Comparison of ENCODE assay signal across 8 cellular contexts in the genomic region with DNA sequence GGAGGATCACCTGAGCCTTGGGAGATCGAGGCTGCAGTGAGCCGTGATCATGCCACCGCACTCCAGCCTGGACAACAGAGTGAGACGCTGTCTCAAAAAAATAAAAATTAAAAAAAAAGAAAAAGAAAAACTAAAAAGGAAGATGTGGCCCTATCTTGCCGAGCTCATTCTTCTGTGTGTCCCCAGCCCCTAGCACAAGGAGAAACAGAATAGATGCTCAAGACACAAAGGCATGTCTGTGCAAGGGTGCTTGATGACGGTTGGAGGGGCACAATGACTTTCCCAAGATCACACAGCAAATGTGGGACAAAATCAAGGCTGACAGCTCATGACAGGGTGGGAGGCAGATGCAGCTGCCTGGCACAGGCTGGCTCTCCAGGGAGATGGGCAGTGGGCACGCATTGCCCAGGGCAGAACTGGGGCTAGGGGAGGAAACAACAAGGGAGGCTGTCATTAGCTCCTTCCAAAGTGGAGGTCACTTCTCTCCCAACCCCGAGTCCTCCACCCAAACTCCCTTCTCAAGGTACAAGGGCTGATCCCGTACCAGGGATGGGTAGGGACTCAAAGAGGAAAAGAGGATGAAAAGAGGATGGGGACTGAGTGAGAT. TPM values are rescaled to one million over a fixed set of nuclear protein-coding genes. Genes with fewer than 3 reads are reported as not detected.
DNase-seq lines count a peak whose midpoint lies in the region; ATAC-seq and TF ChIP-seq lines count a peak whose summit lies in the region.

No MANE protein-coding gene starts in this region.

- H3K27ac Mint-ChIP-seq in Caco-2 (ENCODE audit: unreplicated experiment), result peak overlapping the region; percentile 97

- H2BK5ac ChIP-seq in trophoblast cell (ENCODE audit: low read depth, low read length, poor library complexity), result no peak overlapping the region

- no peaks in the 10 kb centered on the region for H3K9me3 Mint-ChIP-seq in Caco-2 (ENCODE audit: unreplicated experiment)

- H3K23ac ChIP-seq in trophoblast cell (ENCODE audit: low read length), result no peak overlapping the region

- no peaks in the 10 kb centered on the region for H3K27me3 Mint-ChIP-seq in Caco-2 (ENCODE audit: insufficient read depth, unreplicated experiment)

- no peak overlapping the region for H3K18ac ChIP-seq in trophoblast cell (ENCODE audit: low read length)

- H3K27me3 ChIP-seq in Caco-2 (replicated peaks; ENCODE audit: control insufficient read depth, insufficient read depth, low read length) (no peaks in the 10 kb centered on the region), SJCRH30 (no peaks in the 10 kb centered on the region), esophagus (ENCODE audit: control insufficient read depth in 1 of 2, insufficient read depth in 2 of 2, low read length in 2 of 2) (no peaks in the 10 kb centered on the region), trophoblast cell (ENCODE audit: insufficient read depth, low read length) (no peaks in the 10 kb centered on the region)

- peak overlapping the region; percentile 96 for H3K4me3 ChIP-seq in Caco-2 (ENCODE audit: low read depth, low read length)
- H3K4me3 ChIP-seq in SJCRH30, result peak overlapping the region; percentile 67
- peak overlapping the region in 1 of 2 donors; percentile 56 for H3K4me3 ChIP-seq in esophagus (ENCODE audit: low read depth in 1 of 2, low read length in 2 of 2)
- H3K4me3 ChIP-seq in trophoblast cell (ENCODE audit: low read depth, low read length), result no peak overlapping the region

- H4K8ac ChIP-seq in trophoblast cell (ENCODE audit: low read depth, low read length), result no peak overlapping the region

- H3K4me1 Mint-ChIP-seq in Caco-2 (ENCODE audit: low read depth, unreplicated experiment), result peaks cover 19% of the 10 kb centered on the region

- peaks cover 5% of the 10 kb centered on the region for H3K79me2 ChIP-seq in trophoblast cell (ENCODE audit: control insufficient read depth, insufficient read depth, low read length, poor library complexity)

- intact Hi-C loops in Caco-2 (cut with micrococcal nuclease; ENCODE audit: unreplicated experiment), result no loop called here

- peak overlapping the region; percentile 98 for H3K4me3 Mint-ChIP-seq in Caco-2 (ENCODE audit: unreplicated experiment)

- POLR2A ChIA-PET in Caco-2 (lab: Charles Lee), result interaction anchor here (0.6 to 2.1 kb wide), 4 partner anchors 9 to 26 kb away, joined by 4 to 15 read pairs (median 6); no protein-coding TSS in a partner anchor

- H3K9ac ChIP-seq in trophoblast cell (ENCODE audit: low read length), result no peak overlapping the region

- H2AFZ ChIP-seq in trophoblast cell (ENCODE audit: insufficient read depth, low read length, poor library complexity), result peak overlapping the region; percentile 6

- no peak overlapping the region for H3K14ac ChIP-seq in trophoblast cell (ENCODE audit: low read length)

- H3K36me3 Mint-ChIP-seq in Caco-2 (ENCODE audit: insufficient read depth, unreplicated experiment), result peaks cover 24% of the 10 kb centered on the region

- H3K4ac ChIP-seq in trophoblast cell (ENCODE audit: low read depth, low read length), result no peak overlapping the region

- peaks cover 11% of the 10 kb centered on the region for H3K79me1 ChIP-seq in trophoblast cell (ENCODE audit: low read length)

- H2BK120ac ChIP-seq in trophoblast cell (ENCODE audit: insufficient read depth, low read length, poor library complexity), result no peak overlapping the region

- H2AK5ac ChIP-seq in trophoblast cell (ENCODE audit: low read length), result no peak overlapping the region

- H4K91ac ChIP-seq in trophoblast cell (ENCODE audit: low read depth, low read length), result no peak overlapping the region

- H3K36me3 ChIP-seq in Caco-2 (ENCODE audit: control insufficient read depth, insufficient read depth, low read length) (peaks cover 1% of the 10 kb centered on the region; the same call in 1 of the 2 replicates), SJCRH30 (no peaks in the 10 kb centered on the region), esophagus (ENCODE audit: control insufficient read depth in 2 of 2, insufficient read depth in 2 of 2, low read length in 1 of 2) (no peaks in the 10 kb centered on the region), trophoblast cell (ENCODE audit: control insufficient read depth in 1 of 2, insufficient read depth in 2 of 2, low read length in 2 of 2) (peaks cover 4 to 6% of the 10 kb centered on the region in 2 experiments)

- H2BK12ac ChIP-seq in trophoblast cell (ENCODE audit: low read length), result no peak overlapping the region

- no peak overlapping the region for H4K12ac ChIP-seq in trophoblast cell (ENCODE audit: low read depth, low read length)

- WGBS in esophagus, 2 donors, result 67 to 71% methylated on average over 9 of the region's 9 CpGs
- WGBS in trophoblast cell (ENCODE audit: extremely low coverage, insufficient coverage, insufficient read length), result no CpG with 5 or more reads among the region's 9 CpGs

- DNase-seq in Caco-2, result no peak
- no peak for DNase-seq in SJCRH30
- DNase-seq in trophoblast cell, result no peak
- DNase-seq in NCI-H2081 treated with DMSO at 0.1 percent for 48 hours (lab: John Stamatoyannopoulos, UW), result no peak
- DNase-seq in NCI-H345 treated with DMSO at 0.1 percent for 48 hours (lab: John Stamatoyannopoulos, UW; ENCODE audit: unreplicated experiment), result no peak
- DNase-seq in NOMO-1 treated with DMSO at 0.1 percent for 48 hours (lab: John Stamatoyannopoulos, UW; ENCODE audit: unreplicated experiment), result no peak

- no TSS peak for BruUV-seq in Caco-2 (replicated peaks; lab: Mats Ljungman, UMichigan)

- H3K4me2 ChIP-seq in trophoblast cell (ENCODE audit: low read length), result peak overlapping the region; percentile 81

- no peak for ATAC-seq in HG02973 (IDR thresholded peaks at IDR 0.05; ENCODE audit: unreplicated experiment)

- CTCF ChIA-PET in Caco-2 (lab: Charles Lee), result interaction anchor here (0.6 to 2.9 kb wide), 3 partner anchors 16 to 85 kb away, joined by 3 to 24 read pairs (median 3); no protein-coding TSS in a partner anchor

- peak overlapping the region; percentile 90; the same call in 1 of the 2 replicates for H3K27ac ChIP-seq in SJCRH30
- peak overlapping the region; percentile 5 to 80 for H3K27ac ChIP-seq in esophagus (ENCODE audit: low read depth in 2 of 2, low read length in 1 of 2)
- H3K27ac ChIP-seq in trophoblast cell (ENCODE audit: low read depth, low read length), result no peak overlapping the region

- H3K4me1 ChIP-seq in Caco-2, result peaks cover 16% of the 10 kb centered on the region
- H3K4me1 ChIP-seq in SJCRH30, result peaks cover 6% of the 10 kb centered on the region; the same call in 1 of the 2 replicates
- H3K4me1 ChIP-seq in esophagus (ENCODE audit: control insufficient read depth in 2 of 2, insufficient read depth in 2 of 2, low read length in 1 of 2), result peaks cover 0 to 5% of the 10 kb centered on the region in 2 donors
- peaks cover 0 to 6% of the 10 kb centered on the region in 2 experiments for H3K4me1 ChIP-seq in trophoblast cell (ENCODE audit: control insufficient read depth in 1 of 2, insufficient read depth in 2 of 2, low read length in 2 of 2)

- TF ChIP-seq CTCF in Caco-2 (IDR thresholded peaks at IDR 0.05; ENCODE audit: insufficient read depth in 1 of 2, low read depth in 1 of 2, low read length in 1 of 2, severe bottlenecking in 1 of 2, unreplicated experiment in 1 of 2), result no peak

- H3K9me3 ChIP-seq in Caco-2, result no peaks in the 10 kb centered on the region
- H3K9me3 ChIP-seq in SJCRH30 (replicated peaks), result no peaks in the 10 kb centered on the region
- peaks cover 5 to 6% of the 10 kb centered on the region in 2 donors for H3K9me3 ChIP-seq in esophagus (ENCODE audit: control insufficient read depth in 2 of 2, insufficient read depth in 1 of 2, low read depth in 1 of 2, low read length in 1 of 2)
- H3K9me3 ChIP-seq in trophoblast cell (ENCODE audit: insufficient read depth, low read depth, low read length), result no peaks in the 10 kb centered on the region

RNA-seq across cellular contexts. Expression of gene NRSN2, which starts 0.8 kb away (rescaled TPM):
- total RNA-seq in Caco-2 (2022), result 24.6 and 27.5 TPM in 2 replicates
- 13.2 and 14.9 TPM in 2 replicates for total RNA-seq in SJCRH30 (2014; rRNA removed; shearing (Covaris generic))
- 1 to 10 TPM; 6.0 to 6.1 TPM for polyA plus RNA-seq in esophagus
- 26.5 and 26.8 TPM in 2 replicates for polyA plus RNA-seq in trophoblast cell (2013)

RNA-seq across cellular contexts. Expression of gene SOX12, which starts 20.8 kb away (rescaled TPM):
- total RNA-seq in Caco-2 (2022), result 13.9 and 14.7 TPM in 2 replicates
- 12.7 TPM in 2 replicates for total RNA-seq in SJCRH30 (2014; rRNA removed; shearing (Covaris generic))
- 1 to 10 TPM; 2.2 to 2.4 TPM for polyA plus RNA-seq in esophagus
- polyA plus RNA-seq in trophoblast cell (2013), result 15.3 and 15.5 TPM in 2 replicates

RNA-seq across cellular contexts. Expression of gene TRIB3, which starts 34.4 kb away (rescaled TPM):
- total RNA-seq in Caco-2 (2022), result 113 and 132 TPM in 2 replicates
- total RNA-seq in SJCRH30 (2014; rRNA removed; shearing (Covaris generic)), result 11.3 and 12.4 TPM in 2 replicates
- polyA plus RNA-seq in esophagus, result 10 to 100 TPM in 1 of 2 donors, 1 to 10 TPM in 1; 7.6 to 21.1 TPM
- 30.6 and 32.9 TPM in 2 replicates for polyA plus RNA-seq in trophoblast cell (2013)

RNA-seq across cellular contexts. Expression of gene ZCCHC3, which starts 48.8 kb away (rescaled TPM):
- total RNA-seq in Caco-2 (2022), result 34.4 and 37.2 TPM in 2 replicates
- 44.8 and 46.5 TPM in 2 replicates for total RNA-seq in SJCRH30 (2014; rRNA removed; shearing (Covaris generic))
- 1 to 10 TPM; 5.7 to 6.2 TPM for polyA plus RNA-seq in esophagus
- polyA plus RNA-seq in trophoblast cell (2013), result 16.5 and 17.9 TPM in 2 replicates

RNA-seq across cellular contexts. Expression of gene C20orf96, which starts 55.6 kb away (rescaled TPM):
- 10.3 and 11.5 TPM in 2 replicates for total RNA-seq in Caco-2 (2022)
- total RNA-seq in SJCRH30 (2014; rRNA removed; shearing (Covaris generic)), result 1.5 and 2.3 TPM in 2 replicates
- 1 to 10 TPM; 1.9 TPM for polyA plus RNA-seq in esophagus
- polyA plus RNA-seq in trophoblast cell (2013), result 6.2 and 7.1 TPM in 2 replicates
